8 cellular contexts compared by ENCODE assay signal in genomic region chr12:101697197-101697929, GRCh38. TPM values are rescaled to one million over a fixed set of nuclear protein-coding genes. Genes with fewer than 3 reads are reported as not detected.
DNase-seq lines count a peak whose midpoint lies in the region; ATAC-seq and TF ChIP-seq lines count a peak whose summit lies in the region.

Gene CHPT1 (plus strand): TSS chr12:101697640. CDS start chr12:101697862, 222 bp downstream.

- H3K9ac ChIP-seq in duodenal mucosa (ENCODE audit: low read depth in 1 of 2, low read length in 2 of 2) = peak within 1 kb of the TSS; percentile 84 to 92

- POLR2A ChIA-PET in AG04450 (lab: Yijun Ruan, JAX) = interaction anchor here (0.5 to 0.6 kb wide), 2 partner anchors 225 to 290 kb away, joined by 3 read pairs; no protein-coding TSS in a partner anchor

- H3K36me3 ChIP-seq in duodenal mucosa (ENCODE audit: control insufficient read depth in 1 of 2, insufficient read depth in 2 of 2, low read length in 2 of 2) = no peaks in the 10 kb centered on the region

- DNase-seq in AG04450 (ENCODE audit: low read depth, low spot score) = no peak
- peak; percentile 70 for DNase-seq in NCI-H510A treated with DMSO at 0.1 percent for 48 hours (lab: John Stamatoyannopoulos, UW)
- DNase-seq in activated CD4-positive, alpha-beta T cell treated with anti-CD3 and anti-CD28 coated beads, Interleukin-2, amount 50 U/mL, for 4 hours = peak; percentile 23 to 28
- DNase-seq in medulla oblongata (ENCODE audit: extremely low spot score) = peak; percentile 50
- DNase-seq in stimulated activated CD8-positive, alpha-beta memory T cell treated with anti-CD3 and anti-CD28 coated beads, Interleukin-12 subunit alpha, Interleukin-12 subunit beta, amount 100 ng/mL, for 24 hours (ENCODE audit: extremely low read depth) = peak; percentile 38

- TF ChIP-seq CTCF in AG04450 (IDR thresholded peaks at IDR 0.05; ENCODE audit: low read depth, low read length) = no peak

- H3K27me3 ChIP-seq in AG04450 (ENCODE audit: control insufficient read depth, insufficient read depth, low read length) = no peaks in the 10 kb centered on the region
- H3K27me3 ChIP-seq in duodenal mucosa (ENCODE audit: control insufficient read depth in 1 of 2, insufficient read depth in 2 of 2, low read length in 2 of 2) = no peaks in the 10 kb centered on the region

- CTCF ChIA-PET in AG04450 (lab: Charles Lee) = no interaction called here

- peaks cover 10% of the 10 kb centered on the region for H3K9me3 ChIP-seq in AG04450 (ENCODE audit: control insufficient read depth, insufficient read depth, low read length)
- H3K9me3 ChIP-seq in duodenal mucosa (ENCODE audit: control insufficient read depth in 1 of 2, low read length in 2 of 2) = peaks cover 0 to 6% of the 10 kb centered on the region in 2 donors

- H3K4me1 ChIP-seq in duodenal mucosa (ENCODE audit: control insufficient read depth in 1 of 2, insufficient read depth in 2 of 2, low read length in 2 of 2) = peaks cover 24 to 33% of the 10 kb centered on the region in 2 donors

- ATAC-seq in GM18861 (IDR thresholded peaks at IDR 0.05; ENCODE audit: unreplicated experiment) = peak; percentile 56
- ATAC-seq in HG03095 (IDR thresholded peaks at IDR 0.05; ENCODE audit: unreplicated experiment) = peak; percentile 69

- H3K27ac ChIP-seq in AG04450 (ENCODE audit: low read depth, low read length) (peak within 1 kb of the TSS; percentile 73), duodenal mucosa (ENCODE audit: low read depth, low read length) (peak within 1 kb of the TSS; percentile 97)

- H3K4me3 ChIP-seq in AG04450 (ENCODE audit: low read depth, low read length) (peak within 1 kb of the TSS; percentile 91), duodenal mucosa (ENCODE audit: low read depth in 1 of 2, low read length in 2 of 2) (peak within 1 kb of the TSS; percentile 87 to 92)

RNA-seq across cellular contexts. Expression of gene CHPT1, which starts in this region (rescaled TPM):
- polyA plus RNA-seq in AG04450 (2011; rRNA removed) = 19.4 and 26.9 TPM in 2 replicates
- 5.9 and 8.5 TPM in 2 replicates for polyA minus RNA-seq in AG04450 (2011; rRNA and poly(A)+ RNA removed)
